ENCODE assay signal across 20 cellular contexts in genomic region chr22:36922752-36923457, GRCh38. TPM values are rescaled to one million over a fixed set of nuclear protein-coding genes. Genes with fewer than 3 reads are reported as not detected.
DNase-seq lines count a peak whose midpoint lies in the region; ATAC-seq, FAIRE-seq and TF ChIP-seq lines count a peak whose summit lies in the region.
"Had no signal": no experiment of that assay in that cellular context is flagged by ENCODE, and none has a peak within 500 bp of the region (broad histone marks: within the 10 kb centered on the region; RNA-seq: fewer than 3 reads in every experiment).

No MANE protein-coding gene starts in this region.

- no peak overlapping the region for H2AFZ ChIP-seq in osteoblast (ENCODE audit: low read length)

- H3K9ac ChIP-seq in kidney (ENCODE audit: low read length in 2 of 2), result no peak overlapping the region

- H3K4me2 ChIP-seq in osteoblast (ENCODE audit: insufficient read depth, low read length), result no peak overlapping the region

- H4K20me1 ChIP-seq in osteoblast (ENCODE audit: insufficient read depth, low read length), result no peaks in the 10 kb centered on the region

- ATAC-seq in left ventricle myocardium superior (no peak), GM18858 (IDR thresholded peaks at IDR 0.05; ENCODE audit: unreplicated experiment) (no peak), GM21381 (IDR thresholded peaks at IDR 0.05; ENCODE audit: unreplicated experiment) (no peak)

- H3K27ac ChIP-seq in right atrium auricular region (no peak overlapping the region), kidney (ENCODE audit: low read depth in 2 of 2, low read length in 2 of 2) (no peak overlapping the region), osteoblast (ENCODE audit: low read depth, low read length) (no peak overlapping the region)
- H3K27ac ChIP-seq: 22Rv1 had no signal

- DNase-seq in right atrium auricular region (ENCODE audit: low spot score) (peak; percentile 32), left ventricle myocardium superior (no peak), kidney (peak; percentile 66), osteoblast (ENCODE audit: insufficient read length, low spot score, missing footprints) (peak; percentile 45), MG63 (no peak)
- no peak for DNase-seq in activated CD8-positive, alpha-beta memory T cell treated with anti-CD3 and anti-CD28 coated beads, Interleukin-2, amount 50 U/mL, for 48 hours
- DNase-seq: CD4-positive, alpha-beta memory T cell; Kasumi-1; NCI-H1105 treated with DMSO at 0.1 percent for 48 hours; NCI-H1694; NCI-H2081 treated with DMSO at 0.1 percent for 48 hours had no signal

- H3K9me3 ChIP-seq in right atrium auricular region (peaks cover 0 to 5% of the 10 kb centered on the region in 2 donors), kidney (ENCODE audit: control insufficient read depth in 1 of 2, low read length in 2 of 2) (no peaks in the 10 kb centered on the region), osteoblast (ENCODE audit: low read depth, low read length) (no peaks in the 10 kb centered on the region), MG63 (no peaks in the 10 kb centered on the region)
- H3K9me3 ChIP-seq: HAP-1 had no signal

- no peaks in the 10 kb centered on the region for H3K79me2 ChIP-seq in osteoblast (ENCODE audit: insufficient read depth, low read length)

- H3K36me3 ChIP-seq in right atrium auricular region (no peaks in the 10 kb centered on the region), kidney (ENCODE audit: control insufficient read depth in 1 of 2, insufficient read depth in 2 of 2, low read length in 2 of 2) (no peaks in the 10 kb centered on the region), osteoblast (ENCODE audit: insufficient read depth, low read length) (no peaks in the 10 kb centered on the region), MG63 (no peaks in the 10 kb centered on the region)
- H3K36me3 ChIP-seq: HAP-1 had no signal

- TF ChIP-seq CTCF in right atrium auricular region (IDR thresholded peaks at IDR 0.05) (no peak), kidney (IDR thresholded peaks at IDR 0.05; ENCODE audit: borderline replicate concordance, extremely low read depth, insufficient read depth) (no peak), osteoblast (IDR thresholded peaks at IDR 0.05; ENCODE audit: extremely low read depth, low read depth, low read length) (no peak)

- H3K4me3 ChIP-seq in right atrium auricular region, result no peak overlapping the region
- H3K4me3 ChIP-seq in kidney (ENCODE audit: low read length in 2 of 2), result no peak overlapping the region
- no peak overlapping the region for H3K4me3 ChIP-seq in osteoblast (ENCODE audit: insufficient read depth, low read length)
- H3K4me3 ChIP-seq in MG63, result no peak overlapping the region
- H3K4me3 ChIP-seq: HAP-1 had no signal

- H3K27me3 ChIP-seq in right atrium auricular region, result no peaks in the 10 kb centered on the region
- H3K27me3 ChIP-seq in osteoblast (ENCODE audit: insufficient read depth, low read length), result peaks cover 8% of the 10 kb centered on the region
- no peaks in the 10 kb centered on the region for H3K27me3 ChIP-seq in MG63

- intact Hi-C loops in left ventricle myocardium superior (cut with micrococcal nuclease), result no loop called here
- intact Hi-C loops in kidney (cut with DNase I), result no loop called here

- H3K4me1 ChIP-seq in right atrium auricular region (peaks cover 0 to 11% of the 10 kb centered on the region in 2 donors), kidney (ENCODE audit: control insufficient read depth in 1 of 2, insufficient read depth in 1 of 2, low read depth in 1 of 2, low read length in 2 of 2) (no peaks in the 10 kb centered on the region), osteoblast (ENCODE audit: insufficient read depth, low read length) (peaks cover 3% of the 10 kb centered on the region)
- H3K4me1 ChIP-seq: HAP-1 had no signal

- no peak for FAIRE-seq in kidney (lab: Jason Lieb, UNC)
- FAIRE-seq: GM18507, RCC 7860 had no signal

RNA-seq across cellular contexts. Expression of gene CSF2RB, which starts 9.5 kb away (rescaled TPM):
- total RNA-seq in right atrium auricular region (1 to 10 TPM; 1.8 to 4.2 TPM), left ventricle myocardium superior (3.2 TPM), kidney (11.4 TPM), osteoblast (1.1 and 1.2 TPM in 2 replicates)
- polyA plus RNA-seq in kidney (ENCODE audit: insufficient read depth, low read depth, low replicate concordance), result 1.0 TPM
- not detected in 2 replicates for total RNA-seq in MG63 (2014; rRNA removed; shearing (Covaris generic); ENCODE audit: low replicate concordance)
- total RNA-seq: NCI-H460, SK-MEL-5 had no signal
- polyA plus RNA-seq: AG04450 had no signal

Comparison
In these comparisons a context has a peak if more than half of its experiments do, and no peak if none do; other contexts are left out.
1. DNase-seq: peak in right atrium auricular region (single experiment), kidney (single experiment) and osteoblast (single experiment); none in left ventricle myocardium superior (single experiment), MG63 (single experiment) and activated CD8-positive, alpha-beta memory T cell treated with anti-CD3 and anti-CD28 coated beads, Interleukin-2, amount 50 U/mL, for 48 hours (single experiment).